Comparison of ENCODE assay signal across 13 cellular contexts in genomic region chr22:50118557-50119168, GRCh38. TPM values are rescaled to one million over a fixed set of nuclear protein-coding genes. Genes with fewer than 3 reads are reported as not detected.
A peak's percentile ranks its signal among the peaks of the same experiment; 100 is the strongest.
DNase-seq lines count a peak whose midpoint lies in the region; ATAC-seq, FAIRE-seq and TF ChIP-seq lines count a peak whose summit lies in the region.
"Had no signal": no experiment of that assay in that cellular context is flagged by ENCODE, and none has a peak within 500 bp of the region (broad histone marks: within the 10 kb centered on the region; RNA-seq: fewer than 3 reads in every experiment).

No MANE protein-coding gene starts in this region.

- H3K9me3 ChIP-seq in heart left ventricle (peaks cover 0 to 20% (median 10%) of the 10 kb centered on the region in 12 donors), astrocyte (ENCODE audit: insufficient read depth, low read depth, low read length) (peaks cover 7% of the 10 kb centered on the region), uterus (peaks cover 0 to 3% of the 10 kb centered on the region in 2 donors)
- H3K9me3 ChIP-seq: neutrophil had no signal

- peak in 3 of 4 donors; percentile 48 to 70 (median 59) for ATAC-seq in heart left ventricle

- intact Hi-C loops in heart left ventricle (cut with DNase I): no loop called here
- intact Hi-C loops in cardiac septum (cut with DNase I): no loop called here
- intact Hi-C loops in uterus (cut with DNase I; ENCODE audit: low total_unique reads): no loop called here
- intact Hi-C loops in dorsolateral prefrontal cortex (cut with DNase I): no loop called here

- H3K4me2 ChIP-seq in astrocyte (ENCODE audit: low read length): peak overlapping the region; percentile 39

- H3K36me3 ChIP-seq in heart left ventricle (no peaks in the 10 kb centered on the region), astrocyte (ENCODE audit: insufficient read depth, low read length) (no peaks in the 10 kb centered on the region), uterus (no peaks in the 10 kb centered on the region)
- H3K36me3 ChIP-seq: neutrophil had no signal

- peak in 1 of 5 donors; percentile 34 for DNase-seq in heart left ventricle
- no peak for DNase-seq in cardiac septum (ENCODE audit: low spot score)
- DNase-seq in astrocyte (ENCODE audit: low read depth): peak; percentile 99
- peak; percentile 61 for DNase-seq in kidney tubule cell (ENCODE audit: low spot score)
- peak; percentile 41 to 77 for DNase-seq in uterus
- DNase-seq in DMS153 (lab: John Stamatoyannopoulos, UW): no peak
- DNase-seq in NCI-H510A treated with DMSO at 0.1 percent for 48 hours (lab: John Stamatoyannopoulos, UW): no peak
- DNase-seq in dorsolateral prefrontal cortex: no peak
- DNase-seq: activated gamma-delta T cell treated with Interleukin-2 at 50 U/mL for 16 hours, glutamatergic neuron, NCI-H526 treated with DMSO at 0.1 percent for 48 hours had no signal

- no peaks in the 10 kb centered on the region for H3K27me3 Mint-ChIP-seq in astrocyte (ENCODE audit: low read depth, unreplicated experiment)

- peak; percentile 73 for FAIRE-seq in astrocyte (lab: Jason Lieb, UNC)

- H3K4me3 Mint-ChIP-seq in astrocyte (ENCODE audit: unreplicated experiment): peak overlapping the region; percentile 6

- TF ChIP-seq POLR2A in heart left ventricle (IDR thresholded peaks at IDR 0.05): no peak
- TF ChIP-seq POLR2A in uterus (IDR thresholded peaks at IDR 0.05): no peak

- peak overlapping the region; percentile 41 for H3K9ac ChIP-seq in astrocyte (ENCODE audit: low read length)

- peaks cover 2% of the 10 kb centered on the region for H3K36me3 Mint-ChIP-seq in astrocyte (ENCODE audit: low read depth, unreplicated experiment)

- 10 to 20% (median 15%) methylated on average over 10 of the region's 10 CpGs for WGBS in heart left ventricle, 4 donors

- H3K27ac Mint-ChIP-seq in astrocyte (ENCODE audit: unreplicated experiment): peak overlapping the region; percentile 90

- no peak for TF ChIP-seq CTCF in heart left ventricle (IDR thresholded peaks at IDR 0.05)
- TF ChIP-seq CTCF in astrocyte (IDR thresholded peaks at IDR 0.05; ENCODE audit: insufficient read depth, low read depth, low read length): no peak
- TF ChIP-seq CTCF in uterus (IDR thresholded peaks at IDR 0.05): no peak
- TF ChIP-seq CTCF in dorsolateral prefrontal cortex (IDR thresholded peaks at IDR 0.05 in 54 of 56, conservative IDR thresholded peaks at IDR 0.05 in 2 of 56; ENCODE audit: low read depth in 1 of 56, partially characterized antibody in 56 of 56): no peak

- H3K4me1 Mint-ChIP-seq in astrocyte (ENCODE audit: low read depth, unreplicated experiment): peaks cover 23% of the 10 kb centered on the region

- H3K4me3 ChIP-seq in heart left ventricle: no peak overlapping the region
- no peak overlapping the region for H3K4me3 ChIP-seq in astrocyte (ENCODE audit: insufficient read depth, low read depth, low read length)
- H3K4me3 ChIP-seq in uterus: no peak overlapping the region
- no peak overlapping the region for H3K4me3 ChIP-seq in dorsolateral prefrontal cortex

- H3K27me3 ChIP-seq in heart left ventricle: peaks cover 0 to 8% (median 0%) of the 10 kb centered on the region in 9 donors
- no peaks in the 10 kb centered on the region for H3K27me3 ChIP-seq in astrocyte (ENCODE audit: insufficient read depth, low read length)
- no peaks in the 10 kb centered on the region for H3K27me3 ChIP-seq in uterus
- H3K27me3 ChIP-seq in dorsolateral prefrontal cortex: peaks cover 0 to 6% (median 0%) of the 10 kb centered on the region in 45 donors
- H3K27me3 ChIP-seq: neutrophil had no signal

- H3K4me1 ChIP-seq in heart left ventricle: peaks cover 0 to 21% (median 4%) of the 10 kb centered on the region in 12 donors
- H3K4me1 ChIP-seq in astrocyte (ENCODE audit: insufficient read depth, low read length): peaks cover 41% of the 10 kb centered on the region
- no peaks in the 10 kb centered on the region for H3K4me1 ChIP-seq in uterus

- H4K20me1 ChIP-seq in astrocyte (ENCODE audit: insufficient read depth, low read length): no peaks in the 10 kb centered on the region

- no peak overlapping the region for H2AFZ ChIP-seq in astrocyte (ENCODE audit: low read depth, low read length)

- H3K79me2 ChIP-seq in astrocyte (ENCODE audit: insufficient read depth, low read length): no peaks in the 10 kb centered on the region

- H3K9me3 Mint-ChIP-seq in astrocyte (ENCODE audit: unreplicated experiment): peaks cover 17% of the 10 kb centered on the region

- H3K27ac ChIP-seq in heart left ventricle: peak overlapping the region in 2 of 12 donors; percentile 39 to 66
- peak overlapping the region; percentile 37 for H3K27ac ChIP-seq in astrocyte (ENCODE audit: low read depth, low read length)
- peak overlapping the region; percentile 50 to 59 for H3K27ac ChIP-seq in uterus
- peak overlapping the region in 3 of 59 donors; percentile 9 to 64 (median 11) for H3K27ac ChIP-seq in dorsolateral prefrontal cortex
- H3K27ac ChIP-seq: neutrophil, VCaP had no signal

RNA-seq across cellular contexts. Expression of gene MOV10L1, which starts 28.9 kb away (rescaled TPM):
- under 1 TPM in 3 of 9 donors, not detected in 6; 0.09 to 0.63 (median 0.13) TPM for total RNA-seq in heart left ventricle
- under 1 TPM; 0.06 to 0.27 TPM for polyA plus RNA-seq in heart left ventricle
- 0.46 TPM for total RNA-seq in cardiac septum
- 0.61 and 0.62 TPM in 2 replicates for total RNA-seq in astrocyte
- total RNA-seq in uterus: 1 to 10 TPM in 2 of 4 donors, not detected in 2; 1.8 to 3.4 TPM
- 1 to 10 TPM; 1.1 to 9.0 (median 3.6) TPM for total RNA-seq in dorsolateral prefrontal cortex

RNA-seq across cellular contexts. Expression of gene MLC1, which starts 33.4 kb away (rescaled TPM):
- total RNA-seq in heart left ventricle: under 1 TPM in 4 of 9 donors, not detected in 5; 0.07 to 0.80 (median 0.30) TPM
- polyA plus RNA-seq in heart left ventricle: under 1 TPM; 0.03 to 0.19 TPM
- total RNA-seq in cardiac septum: 0.13 TPM
- 0.09 and 0.70 TPM in 2 replicates for total RNA-seq in astrocyte
- total RNA-seq in uterus: 1 to 10 TPM in 1 of 4 donors, under 1 TPM in 2, not detected in 1; 0.29 to 1.9 (median 0.40) TPM
- 100 to 1,000 TPM in 92 of 120 experiments, 10 to 100 TPM in 28; 59.3 to 331 (median 119) TPM for total RNA-seq in dorsolateral prefrontal cortex

RNA-seq across cellular contexts. Expression of gene PANX2, which starts 51.9 kb away (rescaled TPM):
- total RNA-seq in heart left ventricle: under 1 TPM in 5 of 9 donors, not detected in 4; 0.08 to 0.77 (median 0.56) TPM
- polyA plus RNA-seq in heart left ventricle: under 1 TPM in 1 of 2 donors, not detected in 1; 0.08 TPM
- 0.30 TPM for total RNA-seq in cardiac septum
- 2.3 and 2.8 TPM in 2 replicates for total RNA-seq in astrocyte
- total RNA-seq in uterus: under 1 TPM in 2 of 4 donors, not detected in 2; 0.35 to 0.43 TPM
- total RNA-seq in dorsolateral prefrontal cortex: 10 to 100 TPM; 14.2 to 93.7 (median 47.5) TPM

Comparison
In these comparisons a context has a peak if more than half of its experiments do, and no peak if none do; other contexts are left out.
1. DNase-seq: peak in astrocyte (single experiment), kidney tubule cell (single experiment) and uterus (2 of 2); none in cardiac septum (single experiment), DMS153 (single experiment), NCI-H510A treated with DMSO at 0.1 percent for 48 hours (single experiment) and dorsolateral prefrontal cortex (0 of 10).
2. RNA of gene MLC1, which starts 33.4 kb away (total RNA-seq): 59.3 to 331 TPM in dorsolateral prefrontal cortex; 0.29 to 1.9 TPM in uterus, 0.13 TPM in cardiac septum (single experiment), 0.09 to 0.70 TPM in astrocyte and 0.07 to 0.80 TPM in heart left ventricle; every median in the first group is over 10 times any median in the second.